ENCODE assay signal across 8 cellular contexts in the genomic region with DNA sequence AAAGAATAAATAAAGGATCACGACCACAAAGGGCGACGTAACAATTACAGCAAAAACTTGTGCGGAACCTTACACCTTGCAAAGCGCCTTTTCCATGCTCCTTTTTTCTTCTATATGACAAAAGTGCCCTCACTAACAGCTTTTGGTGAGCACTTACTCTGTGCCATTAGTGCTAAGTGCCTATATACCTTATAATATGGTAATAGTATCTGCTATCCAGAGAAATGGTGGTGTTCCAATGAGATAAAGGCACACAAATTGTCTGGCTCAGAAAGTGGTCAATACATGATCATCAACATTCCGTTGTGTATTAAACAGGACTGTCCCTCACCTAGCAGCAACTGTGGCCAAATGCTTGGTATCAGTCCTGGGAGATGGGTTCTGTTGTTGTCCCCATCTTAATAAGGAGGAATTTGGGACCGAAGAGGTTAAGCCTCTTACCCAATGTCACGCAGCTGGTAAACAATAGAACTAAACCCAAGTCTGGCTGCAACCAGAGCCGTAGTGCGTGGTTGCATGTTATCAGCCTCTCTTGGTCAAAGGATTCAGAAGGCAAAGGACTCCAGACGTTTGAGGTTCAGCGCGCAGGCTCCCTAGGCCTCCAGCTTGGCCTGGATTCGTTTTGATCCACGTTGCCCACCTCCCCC. TPM values are rescaled to one million over a fixed set of nuclear protein-coding genes. Genes with fewer than 3 reads are reported as not detected.
DNase-seq lines count a peak whose midpoint lies in the region; ATAC-seq lines count a peak whose summit lies in the region.

No MANE protein-coding gene starts in this region.

- H3K4me1 ChIP-seq in Karpas-422 (ENCODE audit: low read length), result peaks cover 14% of the 10 kb centered on the region

- no peaks in the 10 kb centered on the region for H3K9me3 ChIP-seq in Karpas-422 (ENCODE audit: low read length)

- H3K4me3 Mint-ChIP-seq in activated CD8-positive, alpha-beta memory T cell treated with anti-CD3 and anti-CD28 coated beads, Interleukin-2, amount 10 ng/mL, durations not matched to agents 7 days and 5 days, result peak overlapping the region; percentile 76

- H3K4me3 ChIP-seq in Karpas-422 (ENCODE audit: low read length), result peak overlapping the region; percentile 7; the same call in 1 of the 2 replicates

- H3K9me2 ChIP-seq in Karpas-422 (replicated peaks; ENCODE audit: insufficient read depth, low read length), result no peaks in the 10 kb centered on the region

- ATAC-seq in activated CD8-positive, alpha-beta memory T cell treated with anti-CD3 and anti-CD28 coated beads, Interleukin-2, amount 10 ng/mL, durations not matched to agents 7 days and 5 days, result no peak
- ATAC-seq in HG03135 (IDR thresholded peaks at IDR 0.05; ENCODE audit: unreplicated experiment), result no peak

- no peaks in the 10 kb centered on the region for H3K27me3 Mint-ChIP-seq in activated CD8-positive, alpha-beta memory T cell treated with anti-CD3 and anti-CD28 coated beads, Interleukin-2, amount 10 ng/mL, durations not matched to agents 7 days and 5 days

- H3K9ac ChIP-seq in Karpas-422 (ENCODE audit: low read length), result no peak overlapping the region

- H3K27me3 ChIP-seq in Karpas-422 (ENCODE audit: low read length), result no peaks in the 10 kb centered on the region

- peaks cover 9% of the 10 kb centered on the region for H3K36me3 Mint-ChIP-seq in activated CD8-positive, alpha-beta memory T cell treated with anti-CD3 and anti-CD28 coated beads, Interleukin-2, amount 10 ng/mL, durations not matched to agents 7 days and 5 days

- H3K4me1 Mint-ChIP-seq in activated CD8-positive, alpha-beta memory T cell treated with anti-CD3 and anti-CD28 coated beads, Interleukin-2, amount 10 ng/mL, durations not matched to agents 7 days and 5 days, result peaks cover 20% of the 10 kb centered on the region

- H3K4me2 ChIP-seq in Karpas-422 (ENCODE audit: low read depth, low read length, poor library complexity, severe bottlenecking), result peak overlapping the region; percentile 95

- peak overlapping the region; percentile 83 for H3K27ac Mint-ChIP-seq in activated CD8-positive, alpha-beta memory T cell treated with anti-CD3 and anti-CD28 coated beads, Interleukin-2, amount 10 ng/mL, durations not matched to agents 7 days and 5 days

- no peaks in the 10 kb centered on the region for H4K20me1 ChIP-seq in Karpas-422 (ENCODE audit: insufficient read depth, low read depth, low read length)

- no peaks in the 10 kb centered on the region for H3K9me3 Mint-ChIP-seq in activated CD8-positive, alpha-beta memory T cell treated with anti-CD3 and anti-CD28 coated beads, Interleukin-2, amount 10 ng/mL, durations not matched to agents 7 days and 5 days (ENCODE audit: low read depth)

- no peak for DNase-seq in activated CD8-positive, alpha-beta memory T cell treated with anti-CD3 and anti-CD28 coated beads, Interleukin-2, amount 10 ng/mL, durations not matched to agents 7 days and 5 days
- DNase-seq in activated CD8-positive, alpha-beta memory T cell treated with anti-CD3 and anti-CD28 coated beads, Interleukin-2, amount 50 U/mL, for 48 hours, result no peak
- DNase-seq in Karpas-422 (no peak), epithelial cell of prostate (ENCODE audit: low read depth, low spot score) (no peak), DMS 273 (lab: John Stamatoyannopoulos, UW; ENCODE audit: unreplicated experiment) (no peak), SKM-1 (lab: John Stamatoyannopoulos, UW; ENCODE audit: unreplicated experiment) (no peak)

- H2AFZ ChIP-seq in Karpas-422 (ENCODE audit: low read length), result no peak overlapping the region

- H3K27ac ChIP-seq in Karpas-422 (ENCODE audit: low read length), result no peak overlapping the region
- H3K27ac ChIP-seq in epithelial cell of prostate, result peak overlapping the region; percentile 80
- H3K27ac ChIP-seq in temporal lobe (ENCODE audit: low read depth, low read length), result peak overlapping the region; percentile 25

- no peaks in the 10 kb centered on the region for H3K79me2 ChIP-seq in Karpas-422 (ENCODE audit: low read length)

- CTCF ChIA-PET in activated CD8-positive, alpha-beta memory T cell treated with anti-CD3 and anti-CD28 coated beads, Interleukin-2, amount 10 ng/mL, durations not matched to agents 7 days and 5 days (lab: Charles Lee), result interaction anchor here (0.7 to 5.3 kb wide), 50 partner anchors 9 to 329 kb away, joined by 3 to 86 read pairs (median 8); a partner anchor contains a TSS

- no peaks in the 10 kb centered on the region for H3K36me3 ChIP-seq in Karpas-422 (ENCODE audit: insufficient read depth, low read length)

RNA-seq across cellular contexts. Expression of a gene that starts 0.6 kb away (rescaled TPM):
- 10 to 100 TPM; 24.1 to 26.8 TPM for total RNA-seq in activated CD8-positive, alpha-beta memory T cell treated with anti-CD3 and anti-CD28 coated beads, Interleukin-2, amount 10 ng/mL, durations not matched to agents 7 days and 5 days
- 10.7 and 12.7 TPM in 2 replicates for total RNA-seq in Karpas-422 (2014; rRNA removed; shearing (Covaris generic); ENCODE audit: low replicate concordance)
- 6.4 TPM for total RNA-seq in temporal lobe

RNA-seq across cellular contexts. Expression of a gene that starts 19.8 kb away (rescaled TPM):
- total RNA-seq in activated CD8-positive, alpha-beta memory T cell treated with anti-CD3 and anti-CD28 coated beads, Interleukin-2, amount 10 ng/mL, durations not matched to agents 7 days and 5 days, result 1 to 10 TPM; 1.2 to 5.2 TPM
- not detected in 2 replicates for total RNA-seq in Karpas-422 (2014; rRNA removed; shearing (Covaris generic); ENCODE audit: low replicate concordance)
- total RNA-seq in temporal lobe, result not detected

RNA-seq across cellular contexts. Expression of a gene that starts 20.2 kb away (rescaled TPM):
- total RNA-seq in activated CD8-positive, alpha-beta memory T cell treated with anti-CD3 and anti-CD28 coated beads, Interleukin-2, amount 10 ng/mL, durations not matched to agents 7 days and 5 days, result 10 to 100 TPM; 12.5 to 14.4 TPM
- 10.6 and 24.9 TPM in 2 replicates for total RNA-seq in Karpas-422 (2014; rRNA removed; shearing (Covaris generic); ENCODE audit: low replicate concordance)
- 5.2 TPM for total RNA-seq in temporal lobe

RNA-seq across cellular contexts. Expression of a gene that starts 28.9 kb away (rescaled TPM):
- total RNA-seq in activated CD8-positive, alpha-beta memory T cell treated with anti-CD3 and anti-CD28 coated beads, Interleukin-2, amount 10 ng/mL, durations not matched to agents 7 days and 5 days, result not detected
- total RNA-seq in Karpas-422 (2014; rRNA removed; shearing (Covaris generic); ENCODE audit: low replicate concordance), result not detected in 2 replicates
- total RNA-seq in temporal lobe, result under 0.01 TPM

RNA-seq across cellular contexts. Expression of a gene that starts 42.8 kb away (rescaled TPM):
- 10 to 100 TPM; 75.2 to 87.8 TPM for total RNA-seq in activated CD8-positive, alpha-beta memory T cell treated with anti-CD3 and anti-CD28 coated beads, Interleukin-2, amount 10 ng/mL, durations not matched to agents 7 days and 5 days
- 0.61 TPM in 1 of 2 replicates, not detected in the other for total RNA-seq in Karpas-422 (2014; rRNA removed; shearing (Covaris generic); ENCODE audit: low replicate concordance)
- 5.4 TPM for total RNA-seq in temporal lobe
